8 cellular contexts compared by ENCODE assay signal in genomic region chr14:52694761-52695480, GRCh38. TPM values are rescaled to one million over a fixed set of nuclear protein-coding genes. Genes with fewer than 3 reads are reported as not detected.
DNase-seq lines count a peak whose midpoint lies in the region; ATAC-seq and TF ChIP-seq lines count a peak whose summit lies in the region.

No MANE protein-coding gene starts in this region.

- H3K36me3 ChIP-seq in CD4-positive, alpha-beta memory T cell (ENCODE audit: insufficient read depth, low read length) = no peaks in the 10 kb centered on the region
- H3K36me3 ChIP-seq in neuron (ENCODE audit: insufficient read depth, low read length) (no peaks in the 10 kb centered on the region), testis (ENCODE audit: low read depth, missing control alignments) (no peaks in the 10 kb centered on the region)

- peak overlapping the region; percentile 98 to 100 (median 99) for H3K4me3 Mint-ChIP-seq in CD4-positive, alpha-beta memory T cell
- H3K4me3 Mint-ChIP-seq in activated T-cell treated with anti-CD3 and anti-CD28 coated beads, Interleukin-2, amount 50 U/mL, for 4 hours = peak overlapping the region; percentile 92

- H3K27ac ChIP-seq in CD4-positive, alpha-beta memory T cell (ENCODE audit: low read depth, low read length) = peak overlapping the region; percentile 81
- peak overlapping the region; percentile 93 to 96 for H3K27ac ChIP-seq in testis

- peaks cover 0 to 1% (median 0%) of the 10 kb centered on the region in 8 donors for H3K9me3 Mint-ChIP-seq in CD4-positive, alpha-beta memory T cell
- H3K9me3 Mint-ChIP-seq in activated T-cell treated with anti-CD3 and anti-CD28 coated beads, Interleukin-2, amount 50 U/mL, for 4 hours = no peaks in the 10 kb centered on the region

- no peaks in the 10 kb centered on the region for H3K27me3 Mint-ChIP-seq in CD4-positive, alpha-beta memory T cell
- no peaks in the 10 kb centered on the region for H3K27me3 Mint-ChIP-seq in activated T-cell treated with anti-CD3 and anti-CD28 coated beads, Interleukin-2, amount 50 U/mL, for 4 hours (ENCODE audit: low read depth)

- TF ChIP-seq CTCF in fibroblast of the aortic adventitia (IDR thresholded peaks at IDR 0.05; ENCODE audit: insufficient read depth, low read length) = peak; percentile 8
- TF ChIP-seq CTCF in testis (IDR thresholded peaks at IDR 0.05) = no peak

- 0 to 1% methylated on average over 12 to 28 of the region's 46 CpGs for WGBS in testis, 2 donors

- H3K4me3 ChIP-seq in CD4-positive, alpha-beta memory T cell (ENCODE audit: low read length in 2 of 2) = peak overlapping the region; percentile 96 to 99
- peak overlapping the region; percentile 96 for H3K4me3 ChIP-seq in fibroblast of the aortic adventitia (ENCODE audit: low read depth, low read length)
- H3K4me3 ChIP-seq in neuron (ENCODE audit: low read length) = peak overlapping the region; percentile 94
- peak overlapping the region; percentile 73 to 87 for H3K4me3 ChIP-seq in testis

- CTCF ChIA-PET in CD4-positive, alpha-beta memory T cell (lab: Charles Lee; ENCODE audit: partially characterized antibody) = interaction anchor here (0.6 to 1.3 kb wide), 3 partner anchors 15 to 23 kb away, joined by 3 read pairs; no protein-coding TSS in a partner anchor

- DNase-seq in CD4-positive, alpha-beta memory T cell = peak; percentile 66 to 83 (median 74)
- DNase-seq in OCI-M1 (lab: John Stamatoyannopoulos, UW) (peak; percentile 69), fibroblast of the aortic adventitia (ENCODE audit: low read depth) (peak; percentile 51), testis (peak; percentile 53)
- peak; percentile 43 for DNase-seq in activated T-cell treated with anti-CD3 and anti-CD28 coated beads, Interleukin-2, amount 50 U/mL, for 4 hours

- H3K9me3 ChIP-seq in CD4-positive, alpha-beta memory T cell (ENCODE audit: control insufficient read depth in 1 of 2, low read length in 2 of 2) = no peaks in the 10 kb centered on the region
- H3K9me3 ChIP-seq in neuron (ENCODE audit: low read length) = no peaks in the 10 kb centered on the region
- no peaks in the 10 kb centered on the region for H3K9me3 ChIP-seq in testis

- TF ChIP-seq POLR2A in testis (IDR thresholded peaks at IDR 0.05) = no peak

- peaks cover 4 to 9% of the 10 kb centered on the region in 2 donors for H3K36me3 Mint-ChIP-seq in CD4-positive, alpha-beta memory T cell
- H3K36me3 Mint-ChIP-seq in activated T-cell treated with anti-CD3 and anti-CD28 coated beads, Interleukin-2, amount 50 U/mL, for 4 hours (ENCODE audit: insufficient read depth) = peaks cover 2% of the 10 kb centered on the region

- H3K4me1 ChIP-seq in CD4-positive, alpha-beta memory T cell (ENCODE audit: insufficient read depth, low read length) = peaks cover 46% of the 10 kb centered on the region
- peaks cover 11% of the 10 kb centered on the region for H3K4me1 ChIP-seq in neuron (ENCODE audit: insufficient read depth, low read length)
- H3K4me1 ChIP-seq in testis = peaks cover 9% of the 10 kb centered on the region

- peak overlapping the region; percentile 95 for H2AFZ ChIP-seq in neuron (ENCODE audit: low read depth, low read length)

- H3K27me3 ChIP-seq in CD4-positive, alpha-beta memory T cell (ENCODE audit: insufficient read depth, low read length) = no peaks in the 10 kb centered on the region
- no peaks in the 10 kb centered on the region for H3K27me3 ChIP-seq in neuron (ENCODE audit: insufficient read depth, low read length)
- no peaks in the 10 kb centered on the region for H3K27me3 ChIP-seq in testis

- POLR2A ChIA-PET in CD4-positive, alpha-beta memory T cell (lab: Charles Lee; ENCODE audit: partially characterized antibody) = interaction anchor here (0.6 to 3.3 kb wide), 18 partner anchors 10 to 458 kb away, joined by 3 to 29 read pairs (median 6); partner anchors contain the start of genes DDHD1, GNPNAT1, GPR137C and PSMC6

- ATAC-seq in GM19351 (IDR thresholded peaks at IDR 0.05; ENCODE audit: unreplicated experiment) (peak; percentile 54), HG03442 (IDR thresholded peaks at IDR 0.05; ENCODE audit: unreplicated experiment) (peak; percentile 50)
- peak; percentile 64 for ATAC-seq in activated T-cell treated with anti-CD3 and anti-CD28 coated beads, Interleukin-2, amount 50 U/mL, for 4 hours

- intact Hi-C loops in CD4-positive, alpha-beta memory T cell (cut with micrococcal nuclease) = loop anchor here (1.0 to 10.0 kb wide), 9 partner anchors 11 to 460 kb away; partner anchors contain the start of genes DDHD1, FERMT2, GPR137C and PSMC6
- intact Hi-C loops in testis (cut with DNase I; ENCODE audit: low total_unique reads) = no loop called here

- H3K27ac Mint-ChIP-seq in CD4-positive, alpha-beta memory T cell = peak overlapping the region; percentile 88 to 99 (median 98)

- H3K4me1 Mint-ChIP-seq in CD4-positive, alpha-beta memory T cell = peaks cover 30 to 53% (median 45%) of the 10 kb centered on the region in 4 donors
- H3K4me1 Mint-ChIP-seq in activated T-cell treated with anti-CD3 and anti-CD28 coated beads, Interleukin-2, amount 50 U/mL, for 4 hours (ENCODE audit: low read depth) = peaks cover 41% of the 10 kb centered on the region

RNA-seq across cellular contexts. Expression of gene ERO1A, which starts 0.4 kb away (rescaled TPM):
- total RNA-seq in CD4-positive, alpha-beta memory T cell = 10 to 100 TPM; 93.8 to 98.3 TPM
- 10 to 100 TPM; 65.5 to 75.2 TPM for polyA plus RNA-seq in CD4-positive, alpha-beta memory T cell
- total RNA-seq in activated T-cell treated with anti-CD3 and anti-CD28 coated beads, Interleukin-2, amount 50 U/mL, for 4 hours = 100 to 1,000 TPM; 109 to 115 (median 112) TPM
- total RNA-seq in fibroblast of the aortic adventitia (ENCODE audit: low replicate concordance) (75.3 and 123 TPM in 2 replicates), testis (10 to 100 TPM; 26.6 to 27.7 TPM)
- 11.0 TPM for polyA plus RNA-seq in testis (ENCODE audit: insufficient read depth, low read depth, low replicate concordance)

RNA-seq across cellular contexts. Expression of gene PSMC6, which starts 12.1 kb away (rescaled TPM):
- total RNA-seq in CD4-positive, alpha-beta memory T cell = 10 to 100 TPM; 85.7 to 86.0 TPM
- 10 to 100 TPM; 47.5 to 68.7 TPM for polyA plus RNA-seq in CD4-positive, alpha-beta memory T cell
- 100 to 1,000 TPM; 149 to 177 (median 162) TPM for total RNA-seq in activated T-cell treated with anti-CD3 and anti-CD28 coated beads, Interleukin-2, amount 50 U/mL, for 4 hours
- total RNA-seq in fibroblast of the aortic adventitia (ENCODE audit: low replicate concordance) = 81.2 and 111 TPM in 2 replicates
- 10 to 100 TPM; 59.0 to 75.9 TPM for total RNA-seq in testis
- polyA plus RNA-seq in testis (ENCODE audit: insufficient read depth, low read depth, low replicate concordance) = 45.0 TPM

RNA-seq across cellular contexts. Expression of gene STYX, which starts 35.0 kb away (rescaled TPM):
- total RNA-seq in CD4-positive, alpha-beta memory T cell = 10 to 100 TPM; 47.1 to 47.3 TPM
- 10 to 100 TPM; 25.0 to 50.0 TPM for polyA plus RNA-seq in CD4-positive, alpha-beta memory T cell
- 10 to 100 TPM; 18.5 to 18.9 (median 18.6) TPM for total RNA-seq in activated T-cell treated with anti-CD3 and anti-CD28 coated beads, Interleukin-2, amount 50 U/mL, for 4 hours
- total RNA-seq in fibroblast of the aortic adventitia (ENCODE audit: low replicate concordance) (9.3 and 50.7 TPM in 2 replicates), testis (10 to 100 TPM; 20.4 to 26.5 TPM)
- 19.5 TPM for polyA plus RNA-seq in testis (ENCODE audit: insufficient read depth, low read depth, low replicate concordance)

Comparison
In these comparisons a context has a peak if more than half of its experiments do, and no peak if none do; other contexts are left out.
1. Peak in every context shown above with its lines: DNase-seq, ATAC-seq, H3K4me3 ChIP-seq and H3K27ac ChIP-seq.